8 cellular contexts compared by ENCODE assay signal in the genomic region with DNA sequence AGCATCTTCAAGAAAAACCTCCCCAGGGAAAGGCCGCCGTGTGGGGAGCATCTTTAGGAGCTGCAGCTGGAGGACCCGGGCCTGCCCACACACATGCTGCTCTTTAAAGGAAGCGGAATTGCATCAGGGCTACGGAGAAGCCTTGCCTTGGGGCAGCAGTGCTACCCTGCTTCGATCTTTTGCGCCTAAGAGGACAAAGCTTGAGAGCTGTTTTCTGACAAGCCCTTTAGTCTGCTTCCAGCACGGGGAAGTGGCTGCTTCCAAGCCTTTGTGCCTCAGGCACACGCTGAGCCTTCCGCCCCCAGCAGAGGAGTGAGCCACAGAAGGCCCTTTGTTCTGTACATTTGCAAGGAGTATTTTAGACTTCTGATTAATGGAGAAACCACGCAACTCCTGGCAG. TPM values are rescaled to one million over a fixed set of nuclear protein-coding genes. Genes with fewer than 3 reads are reported as not detected.
DNase-seq lines count a peak whose midpoint lies in the region; ATAC-seq, FAIRE-seq and TF ChIP-seq lines count a peak whose summit lies in the region.

No MANE protein-coding gene starts in this region.

- 52 to 59% methylated on average over 11 of the region's 11 CpGs for WGBS in pancreas, 2 donors
- WGBS in hepatocyte (ENCODE audit: low lambda C conversion rate, missing lambda C conversion rate): 73% methylated on average over 11 of the region's 11 CpGs

- ATAC-seq in pancreas: peak; percentile 76 to 90 (median 81)

- H3K9me2 ChIP-seq in OCI-LY1 (ENCODE audit: low read depth, low read length) (no peaks in the 10 kb centered on the region), hepatocyte (replicated peaks; ENCODE audit: insufficient read depth) (no peaks in the 10 kb centered on the region)

- H4K20me1 ChIP-seq in OCI-LY1 (ENCODE audit: insufficient read depth, low read length): no peaks in the 10 kb centered on the region
- H4K20me1 ChIP-seq in hepatocyte (ENCODE audit: insufficient read depth, poor library complexity, severe bottlenecking): no peaks in the 10 kb centered on the region

- H3K4me2 ChIP-seq in OCI-LY1 (ENCODE audit: low read length): peak overlapping the region; percentile 10; the same call in 1 of the 2 replicates
- no peak overlapping the region for H3K4me2 ChIP-seq in hepatocyte

- intact Hi-C loops in pancreas (cut with DNase I): no loop called here

- H3K36me3 ChIP-seq in OCI-LY1 (ENCODE audit: insufficient read depth, low read length) (peaks cover 10% of the 10 kb centered on the region), pancreas (peaks cover 0 to 11% (median 3%) of the 10 kb centered on the region in 3 donors), hepatocyte (replicated peaks; ENCODE audit: insufficient read depth, low read depth) (no peaks in the 10 kb centered on the region)

- H3K4me3 ChIP-seq in OCI-LY1 (ENCODE audit: low read depth, low read length, poor library complexity, severe bottlenecking) (no peak overlapping the region), fibroblast of mammary gland (ENCODE audit: control insufficient read depth, low read depth, low read length) (no peak overlapping the region), pancreas (no peak overlapping the region), hepatocyte (no peak overlapping the region)

- peak overlapping the region; percentile 57 for H3K27ac ChIP-seq in OCI-LY1 (ENCODE audit: low read depth, low read length, poor library complexity, severe bottlenecking)
- peak overlapping the region; percentile 39 to 81 (median 70) for H3K27ac ChIP-seq in pancreas
- H3K27ac ChIP-seq in hepatocyte: no peak overlapping the region

- H3K9me3 ChIP-seq in OCI-LY1 (ENCODE audit: low read length) (no peaks in the 10 kb centered on the region), pancreas (no peaks in the 10 kb centered on the region), hepatocyte (ENCODE audit: low read depth) (no peaks in the 10 kb centered on the region)

- no peak overlapping the region for H2AFZ ChIP-seq in OCI-LY1 (ENCODE audit: low read length)
- H2AFZ ChIP-seq in hepatocyte: no peak overlapping the region

- H3F3A ChIP-seq in OCI-LY1 (ENCODE audit: insufficient read depth, low read length): no peaks in the 10 kb centered on the region

- H3K9ac ChIP-seq in OCI-LY1 (ENCODE audit: low read length): no peak overlapping the region; the same call in 1 of the 2 replicates

- TF ChIP-seq CTCF in OCI-LY1 (IDR thresholded peaks at IDR 0.05; ENCODE audit: low read length): no peak
- TF ChIP-seq CTCF in fibroblast of mammary gland (conservative IDR thresholded peaks at IDR 0.05; ENCODE audit: control insufficient read depth, insufficient read depth, low read depth, low read length): no peak
- no peak for TF ChIP-seq CTCF in pancreas (IDR thresholded peaks at IDR 0.05)
- TF ChIP-seq CTCF in hepatocyte (IDR thresholded peaks at IDR 0.05; ENCODE audit: poor library complexity): no peak

- H3K27me3 ChIP-seq in OCI-LY1 (ENCODE audit: insufficient read depth, low read length) (no peaks in the 10 kb centered on the region), pancreas (no peaks in the 10 kb centered on the region), hepatocyte (no peaks in the 10 kb centered on the region)

- peak; percentile 77 for DNase-seq in H54 (ENCODE audit: insufficient read length, low spot score)
- DNase-seq in fibroblast of mammary gland (ENCODE audit: low read depth): peak; percentile 29
- peak in 4 of 6 donors; percentile 25 to 61 (median 54) for DNase-seq in pancreas
- no peak for DNase-seq in NCI-H1930 (lab: John Stamatoyannopoulos, UW)
- no peak for DNase-seq in AG08396 (ENCODE audit: low spot score)
- DNase-seq in hepatocyte (ENCODE audit: low spot score): no peak
- DNase-seq in glomerular visceral epithelial cell (ENCODE audit: extremely low spot score): no peak

- no peaks in the 10 kb centered on the region for H3K79me2 ChIP-seq in OCI-LY1 (ENCODE audit: insufficient read depth, low read length)
- no peaks in the 10 kb centered on the region for H3K79me2 ChIP-seq in hepatocyte

- H3K4me1 ChIP-seq in OCI-LY1 (ENCODE audit: insufficient read depth, low read length, severe bottlenecking) (peaks cover 30% of the 10 kb centered on the region), pancreas (peaks cover 0 to 7% (median 3%) of the 10 kb centered on the region in 3 donors), hepatocyte (ENCODE audit: insufficient read depth) (no peaks in the 10 kb centered on the region)

- FAIRE-seq in H54 (lab: Jason Lieb, UNC) (peak; percentile 78), pancreas (lab: Jason Lieb, UNC) (no peak)

- TF ChIP-seq POLR2A in H54 (IDR thresholded peaks at IDR 0.05; ENCODE audit: low read depth, low read length): no peak

RNA-seq across cellular contexts. Expression of gene COA8, which starts 31.5 kb away (rescaled TPM):
- total RNA-seq in pancreas: 10 to 100 TPM; 17.0 to 28.7 (median 23.9) TPM
- 10 to 100 TPM; 28.0 to 31.7 TPM for polyA plus RNA-seq in pancreas
- total RNA-seq in hepatocyte: 58.7 and 59.1 TPM in 2 replicates
- polyA plus RNA-seq in hepatocyte: 68.2 and 71.5 TPM in 2 replicates

RNA-seq across cellular contexts. Expression of gene BAG5, which starts 31.8 kb away (rescaled TPM):
- total RNA-seq in pancreas (10 to 100 TPM in 3 of 6 donors, 1 to 10 TPM in 3; 6.4 to 13.4 (median 10.0) TPM), hepatocyte (25.8 and 27.4 TPM in 2 replicates)
- polyA plus RNA-seq in pancreas (1 to 10 TPM; 3.6 to 8.5 TPM), hepatocyte (11.7 and 13.9 TPM in 2 replicates)

RNA-seq across cellular contexts. Expression of gene KLC1, which starts 34.7 kb away (rescaled TPM):
- total RNA-seq in pancreas (10 to 100 TPM; 36.1 to 81.0 (median 49.1) TPM), hepatocyte (115 and 122 TPM in 2 replicates)
- polyA plus RNA-seq in pancreas (10 to 100 TPM; 79.6 to 91.0 TPM), hepatocyte (95.4 and 130 TPM in 2 replicates)

Comparison
In these comparisons a context has a peak if more than half of its experiments do, and no peak if none do; other contexts are left out.
1. DNase-seq: peak in H54 (single experiment), fibroblast of mammary gland (single experiment) and pancreas (4 of 6); none in NCI-H1930 (0 of 2), AG08396 (single experiment), hepatocyte (single experiment) and glomerular visceral epithelial cell (single experiment).